Comparison of ENCODE assay signal across 10 cellular contexts in genomic region chr17:9646556-9646905, GRCh38. TPM values are rescaled to one million over a fixed set of nuclear protein-coding genes. Genes with fewer than 3 reads are reported as not detected.
A peak's percentile ranks its signal among the peaks of the same experiment; 100 is the strongest.
DNase-seq lines count a peak whose midpoint lies in the region; ATAC-seq, FAIRE-seq and TF ChIP-seq lines count a peak whose summit lies in the region.
"Had no signal": no experiment of that assay in that cellular context is flagged by ENCODE, and none has a peak within 500 bp of the region (broad histone marks: within the 10 kb centered on the region; RNA-seq: fewer than 3 reads in every experiment).

No MANE protein-coding gene starts in this region.

- no peak overlapping the region for H3K27ac Mint-ChIP-seq in activated CD4-positive, alpha-beta T cell treated with anti-CD3 and anti-CD28 coated beads, Interleukin-2, amount 10 ng/mL, durations not matched to agents 24 days and 14 days
- no peak overlapping the region for H3K27ac Mint-ChIP-seq in activated naive CD8-positive, alpha-beta T cell
- no peak overlapping the region for H3K27ac Mint-ChIP-seq in stimulated activated effector memory CD8-positive, alpha-beta T cell treated with anti-CD3 and anti-CD28 coated beads, Interleukin-12 subunit alpha, Interleukin-12 subunit beta, amount 100 ng/mL, for 72 hours

- H3K27ac ChIP-seq in keratinocyte (ENCODE audit: control insufficient read depth, insufficient read depth, low read length): peak overlapping the region; percentile 78

- peaks cover 33% of the 10 kb centered on the region for H3K79me2 ChIP-seq in keratinocyte (ENCODE audit: control insufficient read depth, insufficient read depth, low read length)

- dilution Hi-C loops in keratinocyte (cut with MboI; ENCODE audit: extremely low pct_ligation_motif_present, low sequenced_read_pairs): no loop called here

- no peak for DNase-seq in activated CD4-positive, alpha-beta T cell treated with anti-CD3 and anti-CD28 coated beads, Interleukin-2, amount 10 ng/mL, durations not matched to agents 24 days and 14 days
- DNase-seq in activated CD4-positive, alpha-beta T cell treated with anti-CD3 and anti-CD28 coated beads for 1 hour: no peak
- DNase-seq in keratinocyte (ENCODE audit: low read depth, low spot score) (no peak), GOT3 (lab: John Stamatoyannopoulos, UW) (no peak), NCI-H774 (lab: John Stamatoyannopoulos, UW) (no peak)
- DNase-seq in stimulated activated effector memory CD8-positive, alpha-beta T cell treated with anti-CD3 and anti-CD28 coated beads, Interleukin-12 subunit alpha, Interleukin-12 subunit beta, amount 100 ng/mL, for 72 hours (ENCODE audit: low spot score in 2 of 2): no peak
- DNase-seq: BE2C, NCI-H2107 had no signal

- peaks cover 50% of the 10 kb centered on the region for H3K27me3 Mint-ChIP-seq in activated CD4-positive, alpha-beta T cell treated with anti-CD3 and anti-CD28 coated beads, Interleukin-2, amount 10 ng/mL, durations not matched to agents 24 days and 14 days
- H3K27me3 Mint-ChIP-seq in activated naive CD8-positive, alpha-beta T cell: peaks cover 34% of the 10 kb centered on the region

- no peaks in the 10 kb centered on the region for H3K36me3 ChIP-seq in keratinocyte (ENCODE audit: control insufficient read depth in 2 of 2, extremely low read depth in 1 of 2, insufficient read depth in 2 of 2, low read length in 2 of 2)
- H3K36me3 ChIP-seq: BE2C had no signal

- peak overlapping the region; percentile 73 to 87 (median 86) for H3K4me3 ChIP-seq in keratinocyte (ENCODE audit: control insufficient read depth in 2 of 3, extremely low read depth in 1 of 3, insufficient read depth in 2 of 3, low read depth in 1 of 3, low read length in 3 of 3)

- ATAC-seq in stimulated activated effector memory CD8-positive, alpha-beta T cell treated with anti-CD3 and anti-CD28 coated beads, Interleukin-12 subunit alpha, Interleukin-12 subunit beta, amount 100 ng/mL, for 72 hours: no peak
- no peak for ATAC-seq in GM21529 (IDR thresholded peaks at IDR 0.05; ENCODE audit: unreplicated experiment)

- no peak overlapping the region for H2AFZ ChIP-seq in keratinocyte (ENCODE audit: control insufficient read depth, low read length)

- no peaks in the 10 kb centered on the region for H3K9me3 ChIP-seq in keratinocyte (ENCODE audit: control insufficient read depth, low read depth, low read length)
- H3K9me3 ChIP-seq: BE2C had no signal

- no peaks in the 10 kb centered on the region for H3K27me3 ChIP-seq in keratinocyte (ENCODE audit: control insufficient read depth, extremely low read depth, insufficient read depth, low read length)
- H3K27me3 ChIP-seq: BE2C had no signal

- FAIRE-seq in keratinocyte (lab: Jason Lieb, UNC): peak; percentile 55

- H4K20me1 ChIP-seq in keratinocyte (ENCODE audit: control insufficient read depth, extremely low read depth, insufficient read depth, low read length): no peaks in the 10 kb centered on the region

- no peaks in the 10 kb centered on the region for H3K9me3 Mint-ChIP-seq in activated CD4-positive, alpha-beta T cell treated with anti-CD3 and anti-CD28 coated beads, Interleukin-2, amount 10 ng/mL, durations not matched to agents 24 days and 14 days
- no peaks in the 10 kb centered on the region for H3K9me3 Mint-ChIP-seq in activated naive CD8-positive, alpha-beta T cell (ENCODE audit: low read depth)
- H3K9me3 Mint-ChIP-seq in stimulated activated effector memory CD8-positive, alpha-beta T cell treated with anti-CD3 and anti-CD28 coated beads, Interleukin-12 subunit alpha, Interleukin-12 subunit beta, amount 100 ng/mL, for 72 hours: no peaks in the 10 kb centered on the region

- H3K9ac ChIP-seq in keratinocyte (ENCODE audit: control insufficient read depth, extremely low read depth, insufficient read depth, low read length): peak overlapping the region; percentile 84

- no peaks in the 10 kb centered on the region for H3K9me1 ChIP-seq in keratinocyte (ENCODE audit: control insufficient read depth, extremely low read depth, insufficient read depth, low read length)

- no peak for TF ChIP-seq CTCF in keratinocyte (optimal IDR thresholded peaks at IDR 0.05 in 1 of 3, IDR thresholded peaks at IDR 0.05 in 1 of 3, conservative IDR thresholded peaks at IDR 0.05 in 1 of 3; ENCODE audit: extremely low read depth in 1 of 3, insufficient read depth in 2 of 3, low read length in 3 of 3)

- H3K4me1 Mint-ChIP-seq in activated CD4-positive, alpha-beta T cell treated with anti-CD3 and anti-CD28 coated beads, Interleukin-2, amount 10 ng/mL, durations not matched to agents 24 days and 14 days: peaks cover 14% of the 10 kb centered on the region
- peaks cover 13% of the 10 kb centered on the region for H3K4me1 Mint-ChIP-seq in activated naive CD8-positive, alpha-beta T cell (ENCODE audit: low read depth)
- H3K4me1 Mint-ChIP-seq in stimulated activated effector memory CD8-positive, alpha-beta T cell treated with anti-CD3 and anti-CD28 coated beads, Interleukin-12 subunit alpha, Interleukin-12 subunit beta, amount 100 ng/mL, for 72 hours: peaks cover 7% of the 10 kb centered on the region

- intact Hi-C loops in activated CD4-positive, alpha-beta T cell treated with anti-CD3 and anti-CD28 coated beads, Interleukin-2, amount 10 ng/mL, durations not matched to agents 24 days and 14 days (cut with micrococcal nuclease): no loop called here

- peak overlapping the region; percentile 73 for H3K4me3 Mint-ChIP-seq in activated CD4-positive, alpha-beta T cell treated with anti-CD3 and anti-CD28 coated beads, Interleukin-2, amount 10 ng/mL, durations not matched to agents 24 days and 14 days
- peak overlapping the region; percentile 77 for H3K4me3 Mint-ChIP-seq in activated naive CD8-positive, alpha-beta T cell
- peak overlapping the region; percentile 67 for H3K4me3 Mint-ChIP-seq in stimulated activated effector memory CD8-positive, alpha-beta T cell treated with anti-CD3 and anti-CD28 coated beads, Interleukin-12 subunit alpha, Interleukin-12 subunit beta, amount 100 ng/mL, for 72 hours

- H3K36me3 Mint-ChIP-seq in activated CD4-positive, alpha-beta T cell treated with anti-CD3 and anti-CD28 coated beads, Interleukin-2, amount 10 ng/mL, durations not matched to agents 24 days and 14 days (ENCODE audit: low read depth): no peaks in the 10 kb centered on the region
- peaks cover 2% of the 10 kb centered on the region for H3K36me3 Mint-ChIP-seq in activated naive CD8-positive, alpha-beta T cell
- no peaks in the 10 kb centered on the region for H3K36me3 Mint-ChIP-seq in stimulated activated effector memory CD8-positive, alpha-beta T cell treated with anti-CD3 and anti-CD28 coated beads, Interleukin-12 subunit alpha, Interleukin-12 subunit beta, amount 100 ng/mL, for 72 hours

- H3K4me2 ChIP-seq in keratinocyte (ENCODE audit: control insufficient read depth, extremely low read depth, insufficient read depth, low read depth, low read length): peak overlapping the region; percentile 75

- H3K4me1 ChIP-seq in keratinocyte (ENCODE audit: control insufficient read depth, extremely low read depth, insufficient read depth, low read length): peaks cover 22% of the 10 kb centered on the region
- H3K4me1 ChIP-seq: BE2C had no signal

RNA-seq across cellular contexts. Expression of gene USP43, which starts 1.2 kb away (rescaled TPM):
- 0.05 TPM in 1 of 2 replicates, not detected in the other for total RNA-seq in activated CD4-positive, alpha-beta T cell treated with anti-CD3 and anti-CD28 coated beads, Interleukin-2, amount 10 ng/mL, durations not matched to agents 24 days and 14 days
- polyA plus RNA-seq in keratinocyte: 2.2 to 4.9 TPM (median 2.5 TPM) in 3 replicates
- 2.0 TPM for polyA plus RNA-seq in keratinocyte (2011; ENCODE audit: low read depth)
- 1.9 and 2.6 TPM in 2 replicates for polyA plus RNA-seq in keratinocyte (2011; cell fraction: cytosol; rRNA removed)
- 6.2 and 7.5 TPM in 2 replicates for polyA plus RNA-seq in keratinocyte (2011; cell fraction: nucleus; rRNA removed)
- polyA plus RNA-seq in keratinocyte (2012; ENCODE audit: low replicate concordance): 2.4 and 5.3 TPM in 2 replicates
- 6.7 to 13.4 TPM (median 7.5 TPM) in 3 replicates for polyA minus RNA-seq in keratinocyte
- polyA minus RNA-seq in keratinocyte (2011; cell fraction: cytosol; rRNA and poly(A)+ RNA removed): 4.8 TPM
- polyA minus RNA-seq in keratinocyte (2011; cell fraction: nucleus; rRNA and poly(A)+ RNA removed): 7.1 and 9.2 TPM in 2 replicates
